Comparison of ENCODE assay signal across 29 cellular contexts in the genomic region with DNA sequence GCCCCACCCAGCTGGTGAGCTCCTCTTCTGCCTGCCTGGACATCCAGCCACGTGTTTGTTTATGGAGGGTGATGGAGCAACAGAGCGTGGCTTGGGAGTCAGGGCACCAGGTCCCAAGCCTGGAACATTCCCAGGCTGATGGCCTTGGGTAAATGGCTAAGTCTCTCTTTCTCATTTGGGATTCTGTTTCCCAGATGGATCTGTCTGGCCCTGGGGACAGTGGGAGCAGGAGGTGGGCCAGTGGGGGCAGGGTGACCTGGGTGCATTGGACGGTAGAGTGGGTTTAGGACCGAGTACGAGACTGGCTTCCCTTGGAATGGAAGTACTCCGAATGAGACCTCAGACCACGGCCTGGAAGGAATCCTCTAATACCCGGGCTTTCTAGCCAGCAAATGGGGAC.
"Had no signal": no experiment of that assay in that cellular context is flagged by ENCODE, and none has a peak within 500 bp of the region (broad histone marks: within the 10 kb centered on the region; RNA-seq: fewer than 3 reads in every experiment).

No MANE protein-coding gene starts in this region.

- FAIRE-seq: colon, endometrium, frontal cortex, keratinocyte, urothelium cell line had no signal

- H3K27ac Mint-ChIP-seq: dendritic cell treated with granulocyte-macrophage colony-stimulating factor and Interleukin-4, amounts not matched to agents 40 ng/mL and 50 ng/mL, for 4 days; effector memory CD8-positive, alpha-beta T cell; immature natural killer cell; memory B cell; mesothelial cell of epicardium; naive B cell; natural killer cell treated with Interleukin-12 subunit alpha and Interleukin-12 subunit beta and Interleukin-15 and Interleukin-18, amount 100 ng/mL, for 72 hours; stimulated activated effector memory CD8-positive, alpha-beta T cell treated with anti-CD3 and anti-CD28 coated beads, Interleukin-12 subunit alpha, Interleukin-12 subunit beta, amount 100 ng/mL, for 72 hours had no signal

- H3K4me1 ChIP-seq: parathyroid adenoma, right lobe of liver, stomach, thyroid gland had no signal

- H3K36me3 Mint-ChIP-seq: immature natural killer cell; memory B cell; mesothelial cell of epicardium; naive B cell; natural killer cell treated with Interleukin-12 subunit alpha and Interleukin-12 subunit beta and Interleukin-15 and Interleukin-18, amount 100 ng/mL, for 72 hours; stimulated activated effector memory CD8-positive, alpha-beta T cell treated with anti-CD3 and anti-CD28 coated beads, Interleukin-12 subunit alpha, Interleukin-12 subunit beta, amount 100 ng/mL, for 72 hours had no signal

- H3K36me3 ChIP-seq: neutrophil, right lobe of liver, stomach, thyroid gland had no signal

- H3K4me3 Mint-ChIP-seq: dendritic cell treated with granulocyte-macrophage colony-stimulating factor and Interleukin-4, amounts not matched to agents 40 ng/mL and 50 ng/mL, for 4 days; effector memory CD8-positive, alpha-beta T cell; immature natural killer cell; memory B cell; mesothelial cell of epicardium; naive B cell; natural killer cell treated with Interleukin-12 subunit alpha and Interleukin-12 subunit beta and Interleukin-15 and Interleukin-18, amount 100 ng/mL, for 72 hours; neural crest cell; stimulated activated effector memory CD8-positive, alpha-beta T cell treated with anti-CD3 and anti-CD28 coated beads, Interleukin-12 subunit alpha, Interleukin-12 subunit beta, amount 100 ng/mL, for 72 hours had no signal

- H3K27me3 Mint-ChIP-seq: dendritic cell treated with granulocyte-macrophage colony-stimulating factor and Interleukin-4, amounts not matched to agents 40 ng/mL and 50 ng/mL, for 4 days; effector memory CD8-positive, alpha-beta T cell; memory B cell; naive B cell; natural killer cell treated with Interleukin-12 subunit alpha and Interleukin-12 subunit beta and Interleukin-15 and Interleukin-18, amount 100 ng/mL, for 72 hours had no signal

- H2AFZ ChIP-seq: parathyroid adenoma had no signal

- DNase-seq: central memory CD4-positive, alpha-beta T cell; effector memory CD8-positive, alpha-beta T cell; erythroblast; hypothalamus; immature natural killer cell; mucosa of descending colon; naive B cell; retina; stimulated activated CD4-positive, alpha-beta T cell treated with anti-CD3 and anti-CD28 coated beads, Interleukin-2, amount 100 ng/mL, for 24 hours; stimulated activated CD4-positive, alpha-beta T cell treated with anti-CD3 and anti-CD28 coated beads, Interleukin-4, amount 100 ng/mL, for 24 hours; stimulated activated naive CD4-positive, alpha-beta T cell treated with Interleukin-2 at 50 U/mL for 16 hours; stomach; thyroid gland; trophoblast cell had no signal

- H3K27me3 ChIP-seq: neutrophil, right lobe of liver, stomach, thyroid gland had no signal

- H3K27ac ChIP-seq: neutrophil, parathyroid adenoma, right lobe of liver, stomach, thyroid gland had no signal

- H3K9me3 Mint-ChIP-seq: natural killer cell treated with Interleukin-12 subunit alpha and Interleukin-12 subunit beta and Interleukin-15 and Interleukin-18, amount 100 ng/mL, for 72 hours; neural crest cell; stimulated activated effector memory CD8-positive, alpha-beta T cell treated with anti-CD3 and anti-CD28 coated beads, Interleukin-12 subunit alpha, Interleukin-12 subunit beta, amount 100 ng/mL, for 72 hours had no signal

- H3K9ac ChIP-seq: parathyroid adenoma had no signal

- H3K79me2 ChIP-seq: parathyroid adenoma had no signal

- H3K4me3 ChIP-seq: lung, mucosa of descending colon, right lobe of liver, stomach, thyroid gland had no signal

- H3K4me1 Mint-ChIP-seq: immature natural killer cell; memory B cell; naive B cell; neural crest cell; stimulated activated effector memory CD8-positive, alpha-beta T cell treated with anti-CD3 and anti-CD28 coated beads, Interleukin-12 subunit alpha, Interleukin-12 subunit beta, amount 100 ng/mL, for 72 hours had no signal

- H3K9me3 ChIP-seq: neutrophil, right lobe of liver, stomach, thyroid gland had no signal
